17 cellular contexts compared by ENCODE assay signal in the genomic region with DNA sequence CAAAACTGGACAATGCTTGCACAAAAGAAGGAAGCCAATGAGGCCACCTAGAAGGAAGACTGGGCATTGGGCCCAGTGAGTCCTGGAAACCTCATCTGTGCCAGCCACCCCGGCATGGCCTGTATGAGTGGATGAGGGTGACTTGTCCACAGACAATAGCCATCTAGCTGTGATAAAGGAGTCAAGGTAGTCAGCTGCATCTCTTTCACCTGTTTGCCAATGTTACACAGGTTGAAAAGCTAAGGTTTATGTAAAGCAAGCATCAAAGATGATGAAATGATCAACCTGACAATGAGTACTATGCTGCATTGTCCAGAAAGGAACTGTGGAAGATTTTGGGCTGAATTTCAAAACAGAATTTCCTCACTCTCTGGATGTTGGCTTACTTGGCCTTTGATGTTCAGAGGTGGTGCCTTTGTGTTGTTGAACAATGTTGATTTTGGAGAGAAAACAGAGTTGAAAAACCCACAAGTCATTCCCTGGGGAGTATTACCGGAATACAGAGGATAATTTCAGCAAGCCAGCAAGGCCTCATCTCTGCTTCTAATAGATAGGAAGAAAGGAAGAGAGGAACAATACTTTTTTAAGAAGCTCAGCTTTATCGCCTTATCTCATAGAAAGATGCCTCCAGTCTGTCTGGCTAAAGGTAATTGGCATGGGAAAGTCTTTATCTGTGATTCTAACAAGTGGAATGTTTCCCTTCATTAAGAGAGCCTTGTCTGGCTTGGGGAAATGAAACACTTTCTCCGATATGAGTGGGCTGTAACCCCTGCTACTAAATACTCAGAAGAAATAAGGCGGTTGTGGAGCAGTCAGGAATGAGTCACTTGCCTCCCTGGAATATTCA. TPM values are rescaled to one million over a fixed set of nuclear protein-coding genes. Genes with fewer than 3 reads are reported as not detected.
A peak's percentile ranks its signal among the peaks of the same experiment; 100 is the strongest.
DNase-seq lines count a peak whose midpoint lies in the region; ATAC-seq and TF ChIP-seq lines count a peak whose summit lies in the region.
"Had no signal": no experiment of that assay in that cellular context is flagged by ENCODE, and none has a peak within 500 bp of the region (broad histone marks: within the 10 kb centered on the region; RNA-seq: fewer than 3 reads in every experiment).

No MANE protein-coding gene starts in this region.

- no peak overlapping the region for H3K27ac ChIP-seq in BLaER1 treated with 17β-estradiol and CSF1 and Interleukin-3, amounts not matched to agents 10 nM and 100 nM
- H3K27ac ChIP-seq in SJSA1 (peak overlapping the region; percentile 43), mesodermal cell (ENCODE audit: low read depth, low read length, severe bottlenecking) (peak overlapping the region; percentile 85), WERI-Rb-1 (no peak overlapping the region)
- H3K27ac ChIP-seq: colonic mucosa, lower lobe of right lung, stomach had no signal

- H3K36me3 ChIP-seq in BLaER1 treated with 17β-estradiol and CSF1 and Interleukin-3, amounts not matched to agents 10 nM and 100 nM = no peaks in the 10 kb centered on the region
- H3K36me3 ChIP-seq in SJSA1 = no peaks in the 10 kb centered on the region
- no peaks in the 10 kb centered on the region for H3K36me3 ChIP-seq in mesodermal cell (ENCODE audit: control insufficient read depth, insufficient read depth, low read length)
- H3K36me3 ChIP-seq in WERI-Rb-1 = no peaks in the 10 kb centered on the region
- H3K36me3 ChIP-seq: colonic mucosa, lower lobe of right lung, stomach had no signal

- 73 to 88% methylated on average over 2 to 3 of the region's 5 CpGs for WGBS in mesodermal cell (ENCODE audit: insufficient coverage in 2 of 2), 2 experiments

- no peak for TF ChIP-seq CTCF in WERI-Rb-1 (IDR thresholded peaks at IDR 0.05; ENCODE audit: low read depth, low read length)

- DNase-seq in SJSA1 (ENCODE audit: low read depth in 1 of 2, low spot score in 2 of 2) (peak in 1 of 2 experiments; percentile 48), fibroblast of gingiva (ENCODE audit: low read depth) (peak; percentile 30), cortex of kidney (lab: John Stamatoyannopoulos, UW) (no peak), WERI-Rb-1 (no peak)
- DNase-seq: activated CD4-positive, CD25-positive, alpha-beta regulatory T cell; activated CD8-positive, alpha-beta memory T cell treated with anti-CD3 and anti-CD28 coated beads, Interleukin-2, amount 50 U/mL, for 48 hours; activated naive CD8-positive, alpha-beta T cell treated with anti-CD3 and anti-CD28 coated beads for 36 hours; colonic mucosa; lower lobe of right lung; NCI-H1092 treated with DMSO at 0.1 percent for 48 hours; stomach had no signal

- H3K4me1 ChIP-seq in BLaER1 treated with 17β-estradiol and CSF1 and Interleukin-3, amounts not matched to agents 10 nM and 100 nM = peaks cover 0 to 19% (median 13%) of the 10 kb centered on the region in 10 experiments; a peak in 18 of 20 replicates
- H3K4me1 ChIP-seq in SJSA1 (replicated peaks) = peaks cover 50% of the 10 kb centered on the region
- peaks cover 7% of the 10 kb centered on the region for H3K4me1 ChIP-seq in mesodermal cell (ENCODE audit: control insufficient read depth, insufficient read depth, low read length, poor library complexity, severe bottlenecking)
- H3K4me1 ChIP-seq: colonic mucosa, stomach had no signal

- H3K9ac ChIP-seq in BLaER1 treated with 17β-estradiol and CSF1 and Interleukin-3, amounts not matched to agents 10 nM and 100 nM = peak overlapping the region in 1 of 11 experiments; percentile 20; a peak in 1 of 22 replicates

- H3K9me3 ChIP-seq in BLaER1 treated with 17β-estradiol and CSF1 and Interleukin-3, amounts not matched to agents 10 nM and 100 nM (replicated peaks in 1 of 11) = peaks cover 0 to 13% (median 6%) of the 10 kb centered on the region in 11 experiments; a peak in 8 of 22 replicates
- H3K9me3 ChIP-seq in SJSA1 (replicated peaks) = no peaks in the 10 kb centered on the region
- H3K9me3 ChIP-seq in mesodermal cell (ENCODE audit: control insufficient read depth, low read length) = no peaks in the 10 kb centered on the region
- H3K9me3 ChIP-seq in WERI-Rb-1 (ENCODE audit: severe bottlenecking) = no peaks in the 10 kb centered on the region
- H3K9me3 ChIP-seq: colonic mucosa, lower lobe of right lung, stomach had no signal

- no peaks in the 10 kb centered on the region for H4K20me1 ChIP-seq in BLaER1 treated with 17β-estradiol and CSF1 and Interleukin-3, amounts not matched to agents 10 nM and 100 nM

- H3K27me3 ChIP-seq in BLaER1 treated with 17β-estradiol and CSF1 and Interleukin-3, amounts not matched to agents 10 nM and 100 nM = no peaks in the 10 kb centered on the region
- H3K27me3 ChIP-seq in SJSA1 (replicated peaks) (no peaks in the 10 kb centered on the region), WERI-Rb-1 (ENCODE audit: insufficient read depth, low read depth, severe bottlenecking) (peaks cover 5% of the 10 kb centered on the region)
- H3K27me3 ChIP-seq: colonic mucosa, stomach had no signal

- H3K4me3 ChIP-seq in BLaER1 treated with 17β-estradiol and CSF1 and Interleukin-3, amounts not matched to agents 10 nM and 100 nM = no peak overlapping the region
- H3K4me3 ChIP-seq in SJSA1 (no peak overlapping the region), mesodermal cell (ENCODE audit: extremely low read depth, insufficient read depth, low read length, poor library complexity, severe bottlenecking) (no peak overlapping the region), WERI-Rb-1 (ENCODE audit: low read depth, low read length) (no peak overlapping the region)
- H3K4me3 ChIP-seq: colonic mucosa, lower lobe of right lung, stomach had no signal

- ATAC-seq in HG03039 (IDR thresholded peaks at IDR 0.05; ENCODE audit: unreplicated experiment) (no peak), HG03521 (IDR thresholded peaks at IDR 0.05; ENCODE audit: unreplicated experiment) (no peak)
- ATAC-seq: esophagus mucosa, lower lobe of right lung had no signal

- peak overlapping the region in 9 of 11 experiments; percentile 14 to 68 (median 59); a peak in 17 of 22 replicates for H3K4me2 ChIP-seq in BLaER1 treated with 17β-estradiol and CSF1 and Interleukin-3, amounts not matched to agents 10 nM and 100 nM

RNA-seq across cellular contexts. Expression of a gene that starts 11.4 kb away (rescaled TPM):
- total RNA-seq in SJSA1 (2014; rRNA removed; shearing (Covaris generic)) = 0.21 and 0.22 TPM in 2 replicates
- 27.3 TPM for polyA plus RNA-seq in mesodermal cell (2013, experiment 1 of 2)
- polyA plus RNA-seq in mesodermal cell (2013, experiment 2 of 2) = 15.9 TPM
- total RNA-seq: activated naive CD8-positive, alpha-beta T cell treated with anti-CD3 and anti-CD28 coated beads for 36 hours; neural crest cell had no signal

RNA-seq across cellular contexts. Expression of a gene that starts 33.8 kb away (rescaled TPM):
- 0.58 TPM in 1 of 2 replicates, not detected in the other for total RNA-seq in SJSA1 (2014; rRNA removed; shearing (Covaris generic))
- 3.3 TPM for polyA plus RNA-seq in mesodermal cell (2013, experiment 1 of 2)
- polyA plus RNA-seq in mesodermal cell (2013, experiment 2 of 2) = 3.2 TPM
- total RNA-seq: neural crest cell had no signal

RNA-seq across cellular contexts. Expression of a gene that starts 49.5 kb away (rescaled TPM):
- total RNA-seq in SJSA1 (2014; rRNA removed; shearing (Covaris generic)) = 5.3 and 10.1 TPM in 2 replicates
- polyA plus RNA-seq in mesodermal cell (2013, experiment 1 of 2) = 10.9 TPM
- polyA plus RNA-seq in mesodermal cell (2013, experiment 2 of 2) = 9.3 TPM

Comparison
In these comparisons a context has a peak if more than half of its experiments do, and no peak if none do; other contexts are left out.
1. H3K27ac ChIP-seq: peak in SJSA1 (single experiment) and mesodermal cell (single experiment); none in BLaER1 treated with 17β-estradiol and CSF1 and Interleukin-3, amounts not matched to agents 10 nM and 100 nM (0 of 11) and WERI-Rb-1 (single experiment).